ENCODE assay signal across 25 cellular contexts in the genomic region with DNA sequence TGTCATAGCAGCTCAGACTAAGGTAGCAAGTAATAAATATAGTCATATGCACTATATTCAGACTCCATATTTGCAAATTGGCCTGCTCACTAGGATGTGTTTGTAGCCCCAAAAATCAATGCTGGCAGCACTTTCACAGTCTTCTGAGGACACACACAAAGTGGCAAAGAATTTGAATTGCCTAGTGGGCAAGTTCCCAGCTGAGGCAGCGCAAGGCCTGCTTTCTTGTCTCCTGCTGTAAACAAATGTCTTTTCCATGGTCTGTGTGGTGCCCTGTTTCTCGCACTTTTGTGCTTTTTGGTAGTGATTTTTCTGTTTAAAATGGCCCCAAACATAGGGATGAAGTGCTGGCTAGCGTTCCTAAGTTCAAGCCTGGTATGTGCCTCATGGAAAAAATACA.
"Had no signal": no experiment of that assay in that cellular context is flagged by ENCODE, and none has a peak within 500 bp of the region (broad histone marks: within the 10 kb centered on the region; RNA-seq: fewer than 3 reads in every experiment).

No MANE protein-coding gene starts in this region.

- H3K27me3 ChIP-seq: left lung, pancreas, right atrium auricular region, stomach, testis, thyroid gland, transverse colon, upper lobe of right lung had no signal

- ATAC-seq: left colon; left lung; lower lobe of right lung; mucosa of descending colon; naive thymus-derived CD8-positive, alpha-beta T cell; pancreas; psoas muscle; sciatic nerve; stimulated activated naive B cell treated with anti-CD40 and anti-IgM and Interleukin-4, amounts not matched to agents 10 μg/mL and 1 μg/mL and 100 μg/mL, for 72 hours; stimulated activated naive CD8-positive, alpha-beta T cell treated with anti-CD3 and anti-CD28 coated beads, Interleukin-15, Interleukin-2, amounts not matched to agents 100 U/mL and 50 U/mL, for 24 hours; upper lobe of right lung had no signal

- H3K4me1 ChIP-seq: left lung, lower lobe of right lung, pancreas, psoas muscle, right atrium auricular region, stomach, testis, thyroid gland, transverse colon, upper lobe of right lung had no signal

- H3K4me3 ChIP-seq: left lung, lower lobe of right lung, mucosa of descending colon, pancreas, psoas muscle, right atrium auricular region, skin epidermis, stomach, testis, thyroid gland, transverse colon, upper lobe of right lung had no signal

- H3K9me3 ChIP-seq: left lung, lower lobe of right lung, pancreas, psoas muscle, right atrium auricular region, stomach, testis, thyroid gland, transverse colon, upper lobe of right lung had no signal

- H3K27ac ChIP-seq: left lung, lower lobe of right lung, pancreas, psoas muscle, right atrium auricular region, skin epidermis, stomach, testis, thyroid gland, transverse colon, upper lobe of right lung had no signal

- DNase-seq: immature natural killer cell; kidney; left colon; left lung; lower lobe of right lung; mammary epithelial cell; mesendoderm; mucosa of descending colon; naive thymus-derived CD8-positive, alpha-beta T cell; pancreas; psoas muscle; stimulated activated CD4-positive, alpha-beta T cell treated with anti-CD3 and anti-CD28 coated beads, Interleukin-12 subunit alpha, Interleukin-12 subunit beta, amount 100 ng/mL, for 4 hours; stimulated activated CD4-positive, alpha-beta T cell treated with anti-CD3 and anti-CD28 coated beads, Interleukin-15, amount 100 ng/mL, for 24 hours; stimulated activated CD4-positive, alpha-beta T cell treated with anti-CD3 and anti-CD28 coated beads, Interleukin-2, amount 100 ng/mL, for 24 hours; stimulated activated CD4-positive, alpha-beta T cell treated with anti-CD3 and anti-CD28 coated beads, Interleukin-4, amount 100 ng/mL, for 1 hour; stimulated activated naive B cell treated with anti-CD40 and anti-IgM and Interleukin-4, amounts not matched to agents 10 μg/mL and 1 μg/mL and 100 μg/mL, for 72 hours; stimulated activated naive CD8-positive, alpha-beta T cell treated with anti-CD3 and anti-CD28 coated beads, Interleukin-15, Interleukin-2, amounts not matched to agents 100 U/mL and 50 U/mL, for 24 hours; stomach; testis; thyroid gland; transverse colon; upper lobe of right lung had no signal
